ENCODE assay signal across 10 cellular contexts in the genomic region with DNA sequence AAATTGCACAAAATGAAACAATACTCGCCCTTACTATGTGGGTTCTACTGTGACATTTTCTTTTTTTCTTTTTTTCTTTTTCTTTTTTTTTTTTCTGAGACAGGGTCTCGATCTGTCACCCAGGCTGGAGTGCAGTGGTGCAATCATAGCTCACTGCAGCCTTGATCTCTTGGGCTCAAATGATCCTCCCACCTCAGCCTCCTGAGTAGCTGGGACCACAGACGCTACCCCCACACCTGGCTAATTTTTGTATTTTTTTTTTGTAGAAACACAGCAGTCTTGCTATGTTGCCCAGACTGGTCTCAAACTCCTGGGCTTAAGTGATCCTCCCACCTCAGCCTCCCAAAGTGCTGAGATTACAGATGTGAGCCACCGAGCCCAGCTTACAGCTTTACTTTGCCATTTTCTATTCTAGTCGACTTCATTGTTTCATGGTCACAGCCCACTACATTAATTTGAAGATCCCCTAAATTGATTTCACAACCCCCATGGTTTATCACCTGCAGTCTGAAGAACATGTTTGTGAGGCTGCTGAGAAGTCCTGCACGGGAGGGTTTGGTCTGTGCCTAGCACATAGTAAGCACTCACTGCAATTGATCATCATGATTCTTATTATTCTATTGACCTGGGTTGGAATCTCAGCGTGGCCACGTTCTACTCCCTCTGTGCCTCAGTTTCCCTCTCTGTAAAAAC. TPM values are rescaled to one million over a fixed set of nuclear protein-coding genes. Genes with fewer than 3 reads are reported as not detected.
DNase-seq lines count a peak whose midpoint lies in the region; ATAC-seq and TF ChIP-seq lines count a peak whose summit lies in the region.
"Had no signal": no experiment of that assay in that cellular context is flagged by ENCODE, and none has a peak within 500 bp of the region (broad histone marks: within the 10 kb centered on the region; RNA-seq: fewer than 3 reads in every experiment).

No MANE protein-coding gene starts in this region.

- POLR2A ChIA-PET in activated naive CD8-positive, alpha-beta T cell treated with anti-CD3 and anti-CD28 coated beads, Interleukin-2, amount 10 ng/mL, durations not matched to agents 7 days and 5 days (lab: Charles Lee): interaction anchor here (0.8 to 2.8 kb wide), 3 partner anchors 15 to 27 kb away, joined by 3 to 27 read pairs (median 6); no protein-coding TSS in a partner anchor

- peaks cover 55% of the 10 kb centered on the region for H3K4me1 Mint-ChIP-seq in activated naive CD4-positive, alpha-beta T cell treated with anti-CD3 and anti-CD28 coated beads for 36 hours (ENCODE audit: low read depth)
- peaks cover 61% of the 10 kb centered on the region for H3K4me1 Mint-ChIP-seq in activated naive CD8-positive, alpha-beta T cell treated with anti-CD3 and anti-CD28 coated beads, Interleukin-2, amount 10 ng/mL, durations not matched to agents 7 days and 5 days

- peaks cover 0 to 18% of the 10 kb centered on the region in 2 donors for H3K36me3 ChIP-seq in lung (ENCODE audit: control insufficient read depth in 2 of 2, insufficient read depth in 2 of 2, low read length in 2 of 2)
- H3K36me3 ChIP-seq in tibial nerve: peaks cover 0 to 18% (median 0%) of the 10 kb centered on the region in 3 donors

- no peak for ATAC-seq in activated naive CD8-positive, alpha-beta T cell treated with anti-CD3 and anti-CD28 coated beads, Interleukin-2, amount 10 ng/mL, durations not matched to agents 7 days and 5 days (ENCODE audit: low read depth)
- ATAC-seq in lung (ENCODE audit: insufficient read depth, low FRiP score) (no peak), HG03439 (IDR thresholded peaks at IDR 0.05; ENCODE audit: unreplicated experiment) (no peak), GM19463 (IDR thresholded peaks at IDR 0.05; ENCODE audit: unreplicated experiment) (no peak)

- CTCF ChIA-PET in activated naive CD4-positive, alpha-beta T cell treated with anti-CD3 and anti-CD28 coated beads for 36 hours (lab: Charles Lee): interaction anchor here (0.6 to 2.8 kb wide), 5 partner anchors 19 to 62 kb away, joined by 4 to 13 read pairs (median 7); no protein-coding TSS in a partner anchor

- WGBS in lung, 2 donors: 55 to 57% methylated on average over 8 of the region's 8 CpGs
- WGBS in tibial nerve, 2 donors: 56 to 63% methylated on average over 8 of the region's 8 CpGs

- H3K27ac ChIP-seq in lung (ENCODE audit: low read depth in 1 of 2, low read length in 1 of 2): peak overlapping the region in 1 of 2 donors; percentile 69
- peak overlapping the region in 3 of 4 donors; percentile 85 to 94 (median 90) for H3K27ac ChIP-seq in tibial nerve

- TF ChIP-seq POLR2A in tibial nerve (IDR thresholded peaks at IDR 0.05): no peak

- H3K9me3 ChIP-seq in lung (ENCODE audit: control insufficient read depth in 2 of 2, insufficient read depth in 1 of 2, low read length in 1 of 2) (no peaks in the 10 kb centered on the region), tibial nerve (no peaks in the 10 kb centered on the region)

- peaks cover 28 to 29% of the 10 kb centered on the region in 2 donors for H3K4me1 ChIP-seq in lung (ENCODE audit: control insufficient read depth in 2 of 2, insufficient read depth in 2 of 2, low read length in 2 of 2)
- H3K4me1 ChIP-seq in tibial nerve: peaks cover 5 to 92% (median 75%) of the 10 kb centered on the region in 4 donors

- peaks cover 79% of the 10 kb centered on the region for H3K36me3 Mint-ChIP-seq in activated naive CD4-positive, alpha-beta T cell treated with anti-CD3 and anti-CD28 coated beads for 36 hours (ENCODE audit: low read depth)
- H3K36me3 Mint-ChIP-seq in activated naive CD8-positive, alpha-beta T cell treated with anti-CD3 and anti-CD28 coated beads, Interleukin-2, amount 10 ng/mL, durations not matched to agents 7 days and 5 days: peaks cover 36% of the 10 kb centered on the region

- intact Hi-C loops in activated naive CD4-positive, alpha-beta T cell treated with anti-CD3 and anti-CD28 coated beads for 36 hours (cut with micrococcal nuclease): loop anchor here (5.0 kb wide), 3 partner anchors 250 to 985 kb away; a partner anchor contains a TSS

- no peaks in the 10 kb centered on the region for H3K9me3 Mint-ChIP-seq in activated naive CD4-positive, alpha-beta T cell treated with anti-CD3 and anti-CD28 coated beads for 36 hours
- H3K9me3 Mint-ChIP-seq in activated naive CD8-positive, alpha-beta T cell treated with anti-CD3 and anti-CD28 coated beads, Interleukin-2, amount 10 ng/mL, durations not matched to agents 7 days and 5 days: no peaks in the 10 kb centered on the region

- TF ChIP-seq EP300 in tibial nerve (IDR thresholded peaks at IDR 0.05): no peak

- TF ChIP-seq CTCF in lung (IDR thresholded peaks at IDR 0.05; ENCODE audit: control extremely low read depth, extremely low read depth) (no peak), tibial nerve (IDR thresholded peaks at IDR 0.05) (no peak)

- H3K27me3 ChIP-seq in lung (ENCODE audit: control insufficient read depth, insufficient read depth) (no peaks in the 10 kb centered on the region), tibial nerve (no peaks in the 10 kb centered on the region)

- H3K27ac Mint-ChIP-seq in activated naive CD4-positive, alpha-beta T cell treated with anti-CD3 and anti-CD28 coated beads for 36 hours: peak overlapping the region; percentile 97
- peak overlapping the region; percentile 97 for H3K27ac Mint-ChIP-seq in activated naive CD8-positive, alpha-beta T cell treated with anti-CD3 and anti-CD28 coated beads, Interleukin-2, amount 10 ng/mL, durations not matched to agents 7 days and 5 days

- H3K4me3 ChIP-seq in lung (peak overlapping the region; percentile 6), tibial nerve (peak overlapping the region in 1 of 4 donors; percentile 40)

- DNase-seq in activated naive CD4-positive, alpha-beta T cell treated with anti-CD3 and anti-CD28 coated beads for 36 hours: no peak
- DNase-seq in activated naive CD4-positive, alpha-beta T cell treated with anti-CD3 and anti-CD28 coated beads, Interleukin-2, amount 50 U/mL, for 16 hours: no peak
- DNase-seq in activated naive CD8-positive, alpha-beta T cell treated with anti-CD3 and anti-CD28 coated beads, Interleukin-2, amount 10 ng/mL, durations not matched to agents 7 days and 5 days: no peak
- DNase-seq in lung (ENCODE audit: low spot score): no peak
- no peak for DNase-seq in tibial nerve (ENCODE audit: low spot score in 2 of 2)
- DNase-seq in iPS-NIHi11 (ENCODE audit: low spot score): no peak
- DNase-seq: midbrain had no signal

- H3K4me3 Mint-ChIP-seq in activated naive CD4-positive, alpha-beta T cell treated with anti-CD3 and anti-CD28 coated beads for 36 hours: peak overlapping the region; percentile 93
- peak overlapping the region; percentile 88 for H3K4me3 Mint-ChIP-seq in activated naive CD8-positive, alpha-beta T cell treated with anti-CD3 and anti-CD28 coated beads, Interleukin-2, amount 10 ng/mL, durations not matched to agents 7 days and 5 days

- no peaks in the 10 kb centered on the region for H3K27me3 Mint-ChIP-seq in activated naive CD4-positive, alpha-beta T cell treated with anti-CD3 and anti-CD28 coated beads for 36 hours (ENCODE audit: low read depth)
- H3K27me3 Mint-ChIP-seq in activated naive CD8-positive, alpha-beta T cell treated with anti-CD3 and anti-CD28 coated beads, Interleukin-2, amount 10 ng/mL, durations not matched to agents 7 days and 5 days: no peaks in the 10 kb centered on the region

RNA-seq across cellular contexts. Expression of a gene that starts 3.8 kb away (rescaled TPM):
- 100 to 1,000 TPM in 1 of 2 experiments, 10 to 100 TPM in 1; 92.5 to 104 TPM for total RNA-seq in activated naive CD4-positive, alpha-beta T cell treated with anti-CD3 and anti-CD28 coated beads for 36 hours
- total RNA-seq in activated naive CD8-positive, alpha-beta T cell treated with anti-CD3 and anti-CD28 coated beads, Interleukin-2, amount 10 ng/mL, durations not matched to agents 7 days and 5 days: 10 to 100 TPM; 25.0 to 28.8 TPM
- total RNA-seq in lung (10 to 100 TPM; 17.6 to 63.8 TPM), tibial nerve (10 to 100 TPM; 10.3 to 37.8 (median 18.0) TPM)
- 100 to 1,000 TPM in 1 of 2 donors, 10 to 100 TPM in 1; 63.7 to 233 TPM for polyA plus RNA-seq in lung

RNA-seq across cellular contexts. Expression of a gene that starts 25.4 kb away (rescaled TPM):
- not detected for total RNA-seq in activated naive CD4-positive, alpha-beta T cell treated with anti-CD3 and anti-CD28 coated beads for 36 hours
- total RNA-seq in activated naive CD8-positive, alpha-beta T cell treated with anti-CD3 and anti-CD28 coated beads, Interleukin-2, amount 10 ng/mL, durations not matched to agents 7 days and 5 days: not detected
- total RNA-seq in lung (1 to 10 TPM; 4.8 to 5.5 TPM), tibial nerve (not detected)
- polyA plus RNA-seq in lung: 1 to 10 TPM; 4.0 to 5.3 TPM

RNA-seq across cellular contexts. Expression of a gene that starts 53.3 kb away (rescaled TPM):
- not detected for total RNA-seq in activated naive CD4-positive, alpha-beta T cell treated with anti-CD3 and anti-CD28 coated beads for 36 hours
- not detected for total RNA-seq in activated naive CD8-positive, alpha-beta T cell treated with anti-CD3 and anti-CD28 coated beads, Interleukin-2, amount 10 ng/mL, durations not matched to agents 7 days and 5 days
- under 1 TPM in 1 of 2 donors, not detected in 1; 0.26 TPM for total RNA-seq in lung
- polyA plus RNA-seq in lung: not detected
- total RNA-seq in tibial nerve: not detected
- total RNA-seq: dermis microvascular lymphatic vessel endothelial cell had no signal

RNA-seq across cellular contexts. Expression of a gene that starts 56.6 kb away (rescaled TPM):
- total RNA-seq in activated naive CD4-positive, alpha-beta T cell treated with anti-CD3 and anti-CD28 coated beads for 36 hours: not detected
- total RNA-seq in activated naive CD8-positive, alpha-beta T cell treated with anti-CD3 and anti-CD28 coated beads, Interleukin-2, amount 10 ng/mL, durations not matched to agents 7 days and 5 days: not detected
- total RNA-seq in lung (100 to 1,000 TPM; 168 to 225 TPM), tibial nerve (100 to 1,000 TPM in 1 of 4 donors, 10 to 100 TPM in 3; 83.5 to 139 (median 90.9) TPM)
- polyA plus RNA-seq in lung: 100 to 1,000 TPM in 1 of 2 donors, 10 to 100 TPM in 1; 59.2 to 202 TPM

Comparison
In these comparisons a context has a peak if more than half of its experiments do, and no peak if none do; other contexts are left out.
1. RNA of a gene that starts 25.4 kb away (total RNA-seq): 4.8 to 5.5 TPM in lung; not detected in activated naive CD4-positive, alpha-beta T cell treated with anti-CD3 and anti-CD28 coated beads for 36 hours, not detected in activated naive CD8-positive, alpha-beta T cell treated with anti-CD3 and anti-CD28 coated beads, Interleukin-2, amount 10 ng/mL, durations not matched to agents 7 days and 5 days and not detected in tibial nerve; every median in the first group is over 4 times any median in the second.